ENCODE assay signal across 15 cellular contexts in genomic region chr1:10910490-10911273, GRCh38.
DNase-seq lines count a peak whose midpoint lies in the region; ATAC-seq and TF ChIP-seq lines count a peak whose summit lies in the region.
"Had no signal": no experiment of that assay in that cellular context is flagged by ENCODE, and none has a peak within 500 bp of the region (broad histone marks: within the 10 kb centered on the region; RNA-seq: fewer than 3 reads in every experiment).

No MANE protein-coding gene starts in this region.

- TF ChIP-seq CTCF in heart right ventricle (IDR thresholded peaks at IDR 0.05), result no peak
- TF ChIP-seq CTCF in left lung (IDR thresholded peaks at IDR 0.05), result no peak

- H3K4me3 ChIP-seq in heart right ventricle, result no peak overlapping the region
- no peak overlapping the region for H3K4me3 ChIP-seq in adipocyte (ENCODE audit: low read length)
- H3K4me3 ChIP-seq in left lung, result no peak overlapping the region
- H3K4me3 ChIP-seq: esophagus squamous epithelium, K562, left ventricle myocardium inferior, mucosa of descending colon had no signal

- peaks cover 0 to 21% (median 14%) of the 10 kb centered on the region in 7 donors for H3K27me3 ChIP-seq in heart right ventricle
- H3K27me3 ChIP-seq in adipocyte (replicated peaks; ENCODE audit: control insufficient read depth, insufficient read depth, low read length), result peaks cover 42% of the 10 kb centered on the region
- peaks cover 0 to 7% of the 10 kb centered on the region in 2 donors for H3K27me3 ChIP-seq in left lung

- H3K4me1 ChIP-seq in heart right ventricle, result no peaks in the 10 kb centered on the region
- no peaks in the 10 kb centered on the region for H3K4me1 ChIP-seq in adipocyte (ENCODE audit: control insufficient read depth, insufficient read depth, low read length)
- peaks cover 0 to 3% of the 10 kb centered on the region in 2 donors for H3K4me1 ChIP-seq in left lung
- H3K4me1 ChIP-seq: left ventricle myocardium inferior had no signal

- H3K9ac ChIP-seq in adipocyte (ENCODE audit: low read length), result no peak overlapping the region

- H3K9me3 ChIP-seq in heart right ventricle (no peaks in the 10 kb centered on the region), adipocyte (ENCODE audit: control insufficient read depth, low read length) (peaks cover 8% of the 10 kb centered on the region), left lung (no peaks in the 10 kb centered on the region)
- H3K9me3 ChIP-seq: esophagus squamous epithelium, left ventricle myocardium inferior, mucosa of descending colon had no signal

- peak; percentile 4 for DNase-seq in left cardiac atrium
- DNase-seq in heart right ventricle, result no peak
- DNase-seq in adipocyte (ENCODE audit: low read depth), result peak; percentile 49
- DNase-seq in left lung, result no peak
- no peak for DNase-seq in NCI-H2107 (lab: John Stamatoyannopoulos, UW)
- no peak for DNase-seq in NCI-H2227 treated with DMSO at 0.1 percent for 48 hours (lab: John Stamatoyannopoulos, UW)
- DNase-seq: esophagus squamous epithelium, GOT3, NCI-H446 treated with DMSO at 0.1 percent for 48 hours, T1000 had no signal

- ATAC-seq in left cardiac atrium, result no peak
- no peak for ATAC-seq in heart right ventricle
- peak; percentile 49 for ATAC-seq in left lung
- ATAC-seq in HG03095 (IDR thresholded peaks at IDR 0.05; ENCODE audit: unreplicated experiment), result no peak
- no peak for ATAC-seq in HG03378 (IDR thresholded peaks at IDR 0.05; ENCODE audit: unreplicated experiment)

- H3K27ac ChIP-seq in heart right ventricle (no peak overlapping the region), left lung (no peak overlapping the region)
- H3K27ac ChIP-seq: esophagus squamous epithelium, left ventricle myocardium inferior had no signal

- no peaks in the 10 kb centered on the region for H3K36me3 ChIP-seq in heart right ventricle
- H3K36me3 ChIP-seq in adipocyte (ENCODE audit: control insufficient read depth, insufficient read depth, low read length, severe bottlenecking), result no peaks in the 10 kb centered on the region
- H3K36me3 ChIP-seq in left lung, result no peaks in the 10 kb centered on the region
- H3K36me3 ChIP-seq: esophagus squamous epithelium, left ventricle myocardium inferior had no signal

- intact Hi-C loops in left cardiac atrium (cut with DNase I), result no loop called here
- intact Hi-C loops in heart right ventricle (cut with DNase I), result no loop called here
- intact Hi-C loops in left lung (cut with DNase I), result no loop called here

- WGBS in heart right ventricle, 2 donors, result 62 to 75% methylated on average over 12 of the region's 12 CpGs

Comparison
In these comparisons a context has a peak if more than half of its experiments do, and no peak if none do; other contexts are left out.
1. DNase-seq: peak in left cardiac atrium (single experiment) and adipocyte (single experiment); none in heart right ventricle (0 of 2), left lung (0 of 2), NCI-H2107 (single experiment) and NCI-H2227 treated with DMSO at 0.1 percent for 48 hours (single experiment).